ENCODE assay signal across 8 cellular contexts in genomic region chr20:3744806-3745685, GRCh38. TPM values are rescaled to one million over a fixed set of nuclear protein-coding genes. Genes with fewer than 3 reads are reported as not detected.
DNase-seq lines count a peak whose midpoint lies in the region; ATAC-seq lines count a peak whose summit lies in the region.

No MANE protein-coding gene starts in this region.

- peak; percentile 96 for DNase-seq in COLO829 (ENCODE audit: low spot score)
- peak; percentile 83 for DNase-seq in M059J (ENCODE audit: low read depth)
- peak; percentile 36 to 58 (median 43) for DNase-seq in activated CD4-positive, CD25-positive, alpha-beta regulatory T cell (lab: John Stamatoyannopoulos, UW)
- DNase-seq in central memory CD8-positive, alpha-beta T cell (ENCODE audit: low spot score in 2 of 2) = peak; percentile 51 to 57
- DNase-seq in memory B cell (ENCODE audit: low spot score in 2 of 2) = peak; percentile 45 to 46
- DNase-seq in stimulated activated naive B cell treated with anti-CD40 and anti-IgM and Interleukin-4, amounts not matched to agents 10 μg/mL and 1 μg/mL and 100 μg/mL, for 72 hours = peak; percentile 68
- no peak for DNase-seq in AML-193 (lab: John Stamatoyannopoulos, UW)

- H3K4me1 Mint-ChIP-seq in central memory CD8-positive, alpha-beta T cell = peaks cover 10% of the 10 kb centered on the region
- peaks cover 9% of the 10 kb centered on the region for H3K4me1 Mint-ChIP-seq in memory B cell
- H3K4me1 Mint-ChIP-seq in stimulated activated naive B cell treated with anti-CD40 and anti-IgM and Interleukin-4, amounts not matched to agents 10 μg/mL and 1 μg/mL and 100 μg/mL, for 72 hours = peaks cover 10 to 16% of the 10 kb centered on the region in 2 donors

- peak overlapping the region; percentile 60 for H3K27ac Mint-ChIP-seq in central memory CD8-positive, alpha-beta T cell (ENCODE audit: low read depth)
- H3K27ac Mint-ChIP-seq in memory B cell = no peak overlapping the region
- peak overlapping the region; percentile 26 for H3K27ac Mint-ChIP-seq in stimulated activated naive B cell treated with anti-CD40 and anti-IgM and Interleukin-4, amounts not matched to agents 10 μg/mL and 1 μg/mL and 100 μg/mL, for 72 hours

- peak; percentile 69 for ATAC-seq in central memory CD8-positive, alpha-beta T cell (replicated peaks; ENCODE audit: extremely low read depth, poor library complexity, severe bottlenecking)
- ATAC-seq in memory B cell (ENCODE audit: low read depth) (peak; percentile 70), GM19324 (IDR thresholded peaks at IDR 0.05; ENCODE audit: low FRiP score, unreplicated experiment) (no peak)
- peak; percentile 73 to 82 for ATAC-seq in stimulated activated naive B cell treated with anti-CD40 and anti-IgM and Interleukin-4, amounts not matched to agents 10 μg/mL and 1 μg/mL and 100 μg/mL, for 72 hours (replicated peaks)

- H3K9me3 Mint-ChIP-seq in central memory CD8-positive, alpha-beta T cell = no peaks in the 10 kb centered on the region
- no peaks in the 10 kb centered on the region for H3K9me3 Mint-ChIP-seq in memory B cell
- peaks cover 0 to 1% of the 10 kb centered on the region in 2 donors for H3K9me3 Mint-ChIP-seq in stimulated activated naive B cell treated with anti-CD40 and anti-IgM and Interleukin-4, amounts not matched to agents 10 μg/mL and 1 μg/mL and 100 μg/mL, for 72 hours

- peaks cover 23% of the 10 kb centered on the region for H3K27me3 Mint-ChIP-seq in central memory CD8-positive, alpha-beta T cell
- H3K27me3 Mint-ChIP-seq in memory B cell = peaks cover 21% of the 10 kb centered on the region
- peaks cover 41 to 47% of the 10 kb centered on the region in 2 donors for H3K27me3 Mint-ChIP-seq in stimulated activated naive B cell treated with anti-CD40 and anti-IgM and Interleukin-4, amounts not matched to agents 10 μg/mL and 1 μg/mL and 100 μg/mL, for 72 hours

- no peaks in the 10 kb centered on the region for H3K36me3 Mint-ChIP-seq in central memory CD8-positive, alpha-beta T cell (ENCODE audit: insufficient read depth)
- H3K36me3 Mint-ChIP-seq in memory B cell = no peaks in the 10 kb centered on the region
- no peaks in the 10 kb centered on the region for H3K36me3 Mint-ChIP-seq in stimulated activated naive B cell treated with anti-CD40 and anti-IgM and Interleukin-4, amounts not matched to agents 10 μg/mL and 1 μg/mL and 100 μg/mL, for 72 hours

- peak overlapping the region; percentile 60 for H3K4me3 Mint-ChIP-seq in central memory CD8-positive, alpha-beta T cell
- H3K4me3 Mint-ChIP-seq in memory B cell = peak overlapping the region; percentile 69
- H3K4me3 Mint-ChIP-seq in stimulated activated naive B cell treated with anti-CD40 and anti-IgM and Interleukin-4, amounts not matched to agents 10 μg/mL and 1 μg/mL and 100 μg/mL, for 72 hours = peak overlapping the region; percentile 74 to 75

RNA-seq across cellular contexts. Expression of gene HSPA12B, which starts 12.6 kb away (rescaled TPM):
- 0.05 TPM in 1 of 2 replicates, not detected in the other for total RNA-seq in M059J (2014; rRNA removed; shearing (Covaris generic))

RNA-seq across cellular contexts. Expression of gene ADISSP, which starts 22.5 kb away (rescaled TPM):
- total RNA-seq in M059J (2014; rRNA removed; shearing (Covaris generic)) = 26.8 and 39.1 TPM in 2 replicates

RNA-seq across cellular contexts. Expression of gene SIGLEC1, which starts 32.6 kb away (rescaled TPM):
- total RNA-seq in M059J (2014; rRNA removed; shearing (Covaris generic)) = not detected in 2 replicates

RNA-seq across cellular contexts. Expression of gene SPEF1, which starts 36.2 kb away (rescaled TPM):
- 0.27 and 0.34 TPM in 2 replicates for total RNA-seq in M059J (2014; rRNA removed; shearing (Covaris generic))

RNA-seq across cellular contexts. Expression of gene CENPB, which starts 41.5 kb away (rescaled TPM):
- total RNA-seq in M059J (2014; rRNA removed; shearing (Covaris generic)) = 80.2 and 161 TPM in 2 replicates

Comparison
In these comparisons a context has a peak if more than half of its experiments do, and no peak if none do; other contexts are left out.
1. DNase-seq: peak in COLO829 (single experiment), M059J (single experiment), activated CD4-positive, CD25-positive, alpha-beta regulatory T cell (4 of 4), central memory CD8-positive, alpha-beta T cell (2 of 2), memory B cell (2 of 2) and stimulated activated naive B cell treated with anti-CD40 and anti-IgM and Interleukin-4, amounts not matched to agents 10 μg/mL and 1 μg/mL and 100 μg/mL, for 72 hours (single experiment); none in AML-193 (0 of 2).
2. Peak in every context shown above with its lines, with median percentiles within 50 percentile points of each other: H3K4me3 Mint-ChIP-seq.